1 cellular context compared by ENCODE assay signal in the genomic region with DNA sequence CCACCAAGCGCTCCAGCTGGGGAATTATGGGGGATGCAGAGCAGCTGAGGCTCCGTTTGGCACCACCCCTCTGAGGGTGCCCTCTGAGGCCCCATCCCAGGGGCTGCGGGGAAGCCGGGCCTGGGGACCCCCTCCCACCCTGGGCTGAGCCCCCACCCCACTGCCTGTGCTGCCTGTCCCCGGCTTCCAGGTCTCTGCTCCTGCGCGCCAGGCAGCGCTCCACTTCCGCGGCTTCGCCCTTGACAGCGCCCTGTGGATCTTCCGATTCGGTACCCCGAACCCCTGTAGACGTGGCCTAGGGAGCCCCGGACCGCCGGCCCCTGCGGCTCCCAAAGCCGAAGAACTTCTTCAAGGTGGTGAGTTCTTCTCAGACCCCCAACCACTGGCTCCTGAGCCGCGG. TPM values are rescaled to one million over a fixed set of nuclear protein-coding genes. Genes with fewer than 3 reads are reported as not detected.
"Had no signal": no experiment of that assay in that cellular context is flagged by ENCODE, and none has a peak within 500 bp of the region (broad histone marks: within the 10 kb centered on the region; RNA-seq: fewer than 3 reads in every experiment).

No MANE protein-coding gene starts in this region.

RNA-seq across cellular contexts. Expression of a gene that starts 0.5 kb away (rescaled TPM):
- total RNA-seq: astrocyte had no signal
